In the genomic region with DNA sequence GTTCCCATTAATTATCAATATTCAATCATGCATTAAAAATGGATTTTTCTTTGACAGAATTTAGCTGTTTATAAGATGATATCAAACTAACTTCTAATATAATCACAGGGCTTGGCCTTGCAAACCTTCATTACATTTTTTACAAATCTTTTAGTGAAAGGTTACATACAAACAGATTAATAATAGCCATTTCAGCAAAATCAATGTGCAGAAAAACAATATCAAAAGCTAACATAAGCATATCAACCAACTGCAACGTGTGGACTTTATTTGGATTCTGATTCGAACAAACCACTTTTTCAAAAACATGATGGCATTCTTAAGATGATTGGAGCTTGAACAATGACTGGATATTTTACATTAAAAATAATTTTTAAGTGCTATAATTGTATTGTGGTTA, we compare ENCODE assay signal across 28 cellular contexts.
"Had no signal": no experiment of that assay in that cellular context is flagged by ENCODE, and none has a peak within 500 bp of the region (broad histone marks: within the 10 kb centered on the region; RNA-seq: fewer than 3 reads in every experiment).

No MANE protein-coding gene starts in this region.

- H3K36me3 ChIP-seq: neural progenitor cell, ovary, spleen, suprapubic skin, tibial artery, transverse colon, upper lobe of right lung, uterus had no signal

- H3K9ac ChIP-seq: neural progenitor cell, parathyroid adenoma had no signal

- H2AFZ ChIP-seq: neural progenitor cell, parathyroid adenoma had no signal

- H3K9me3 ChIP-seq: ovary, psoas muscle, spleen, suprapubic skin, testis, tibial artery, transverse colon, upper lobe of right lung, uterus had no signal

- ATAC-seq: natural killer cell; psoas muscle; right cardiac atrium; sciatic nerve; stimulated activated memory B cell treated with anti-CD40 and anti-IgM and Interleukin-4, amounts not matched to agents 10 μg/mL and 1 μg/mL and 100 μg/mL, for 72 hours; stimulated activated naive CD8-positive, alpha-beta T cell treated with anti-CD3 and anti-CD28 coated beads, Interleukin-15, amount 100 ng/mL, for 72 hours; stimulated activated naive CD8-positive, alpha-beta T cell treated with anti-CD3 and anti-CD28 coated beads, Interleukin-15, Interleukin-2, amounts not matched to agents 100 U/mL and 50 U/mL, for 24 hours; upper lobe of right lung had no signal

- H3K79me2 ChIP-seq: parathyroid adenoma had no signal

- H3K27me3 ChIP-seq: neural progenitor cell, ovary, spleen, suprapubic skin, testis, transverse colon, upper lobe of right lung, uterus had no signal

- H3K4me3 ChIP-seq: neural progenitor cell, ovary, psoas muscle, skin epidermis, smooth muscle cell, spleen, suprapubic skin, testis, tibial artery, transverse colon, upper lobe of right lung, uterus had no signal

- DNase-seq: natural killer cell; occipital lobe; ovary; posterior cingulate gyrus; psoas muscle; right cardiac atrium; spleen; stimulated activated CD4-positive, alpha-beta T cell treated with anti-CD3 and anti-CD28 coated beads, Interleukin-12 subunit alpha, Interleukin-12 subunit beta, amount 100 ng/mL, for 4 hours; stimulated activated CD4-positive, alpha-beta T cell treated with anti-CD3 and anti-CD28 coated beads, Interleukin-1b, Interleukin-23, amount 100 ng/mL, for 48 hours; stimulated activated CD4-positive, alpha-beta T cell treated with anti-CD3 and anti-CD28 coated beads, Interleukin-4, amount 100 ng/mL, for 1 hour; stimulated activated CD4-positive, alpha-beta T cell treated with anti-CD3 and anti-CD28 coated beads, Interleukin-4, amount 100 ng/mL, for 4 hours; stimulated activated CD8-positive, alpha-beta memory T cell treated with anti-CD3 and anti-CD28 coated beads, Interleukin-4, amount 100 ng/mL, for 48 hours; stimulated activated naive CD4-positive, alpha-beta T cell; stimulated activated naive CD8-positive, alpha-beta T cell treated with anti-CD3 and anti-CD28 coated beads, Interleukin-15, amount 100 ng/mL, for 72 hours; stimulated activated naive CD8-positive, alpha-beta T cell treated with anti-CD3 and anti-CD28 coated beads, Interleukin-15, Interleukin-2, amounts not matched to agents 100 U/mL and 50 U/mL, for 24 hours; substantia nigra; testis; tibial artery; transverse colon; upper lobe of right lung; uterus had no signal

- H3K4me2 ChIP-seq: neural progenitor cell, smooth muscle cell had no signal

- H3K27ac ChIP-seq: neural progenitor cell, ovary, parathyroid adenoma, psoas muscle, skin epidermis, spleen, suprapubic skin, testis, tibial artery, transverse colon, upper lobe of right lung, uterus had no signal

- H3K4me1 ChIP-seq: parathyroid adenoma, psoas muscle, spleen, suprapubic skin, testis, tibial artery, transverse colon, upper lobe of right lung, uterus had no signal
